8 cellular contexts compared by ENCODE assay signal in the genomic region with DNA sequence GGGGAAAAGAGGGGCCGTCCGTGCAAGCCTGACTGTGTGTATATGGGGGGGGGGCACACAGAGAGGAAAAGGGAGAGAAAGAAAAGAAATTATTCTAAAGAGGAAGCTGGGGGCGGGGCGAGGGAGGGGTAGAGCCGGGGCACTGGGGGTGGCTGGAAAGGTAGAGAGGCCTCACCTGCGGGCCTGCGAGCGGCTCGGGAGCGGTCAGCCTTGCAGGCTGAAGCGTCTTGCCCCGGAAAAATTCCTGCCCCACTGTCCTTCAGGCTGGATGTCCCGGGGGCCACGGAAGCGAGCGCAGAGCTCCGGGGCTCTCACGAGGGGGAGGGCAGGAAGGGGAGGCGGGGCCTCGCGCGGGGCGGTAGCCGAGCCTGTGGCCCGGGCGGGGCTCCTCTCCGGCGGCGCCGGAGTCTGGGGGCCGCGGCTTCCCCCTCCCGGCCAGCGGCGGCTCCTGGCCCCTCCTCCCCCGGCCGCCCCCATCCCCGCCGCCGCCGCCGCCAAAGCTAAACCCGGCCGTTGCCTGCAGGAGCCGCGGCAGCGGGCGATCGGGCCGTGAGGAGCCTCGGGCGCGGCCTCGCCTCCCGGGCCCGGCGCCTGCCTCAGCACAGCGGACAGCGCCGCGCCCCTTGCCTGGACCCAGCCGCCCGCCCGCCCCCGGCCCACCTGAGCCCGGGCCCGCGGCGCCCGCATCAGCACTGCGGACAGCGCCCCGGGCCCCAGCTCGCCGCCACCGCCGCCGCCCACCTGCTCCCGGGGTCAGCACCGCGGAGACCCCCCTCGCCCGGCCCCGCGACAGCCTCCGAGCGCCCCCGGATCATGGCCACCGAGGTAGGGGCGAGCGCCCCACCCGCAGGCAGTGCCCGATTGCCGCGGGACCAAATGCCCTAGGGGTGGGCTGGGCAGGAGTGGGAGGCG. TPM values are rescaled to one million over a fixed set of nuclear protein-coding genes. Genes with fewer than 3 reads are reported as not detected.
A peak's percentile ranks its signal among the peaks of the same experiment; 100 is the strongest.
DNase-seq lines count a peak whose midpoint lies in the region; ATAC-seq and TF ChIP-seq lines count a peak whose summit lies in the region.

A gene (plus strand): TSS at position 353 of the 912 bp plus-strand sequence. CDS start 461 bp downstream, at position 814.

- TF ChIP-seq EP300 in sigmoid colon (IDR thresholded peaks at IDR 0.05) = no peak

- H3K27ac ChIP-seq in DND-41 (ENCODE audit: low read length) (no peak within 1 kb of the TSS), SJCRH30 (no peak within 1 kb of the TSS), sigmoid colon (no peak within 1 kb of the TSS)

- no peaks in the 10 kb centered on the region for H3K36me3 Mint-ChIP-seq in activated naive CD4-positive, alpha-beta T cell treated with anti-CD3 and anti-CD28 coated beads, Interleukin-2, amount 50 U/mL, for 72 hours

- peak; percentile 90 for ATAC-seq in DND-41 (ENCODE audit: insufficient read depth, low read depth)
- ATAC-seq in HG02798 (IDR thresholded peaks at IDR 0.05; ENCODE audit: poor library complexity, unreplicated experiment) = peak; percentile 76
- peak; percentile 59 to 89 for ATAC-seq in activated naive CD4-positive, alpha-beta T cell treated with anti-CD3 and anti-CD28 coated beads, Interleukin-2, amount 50 U/mL, for 72 hours
- peak; percentile 92 for ATAC-seq in left ventricle myocardium superior

- no peak for TF ChIP-seq POLR2A in sigmoid colon (IDR thresholded peaks at IDR 0.05)

- intact Hi-C loops in left ventricle myocardium superior (cut with micrococcal nuclease) = no loop called here
- intact Hi-C loops in sigmoid colon (cut with DNase I) = no loop called here

- H3K9me3 ChIP-seq in DND-41 (ENCODE audit: insufficient read depth, low read length, severe bottlenecking) (no peaks in the 10 kb centered on the region), SJCRH30 (replicated peaks) (no peaks in the 10 kb centered on the region), sigmoid colon (no peaks in the 10 kb centered on the region)

- TF ChIP-seq CTCF in DND-41 (IDR thresholded peaks at IDR 0.05; ENCODE audit: borderline replicate concordance, extremely low read depth, low read length, poor library complexity, severe bottlenecking) (no peak), sigmoid colon (IDR thresholded peaks at IDR 0.05) (no peak)

- H3K27ac Mint-ChIP-seq in activated naive CD4-positive, alpha-beta T cell treated with anti-CD3 and anti-CD28 coated beads, Interleukin-2, amount 50 U/mL, for 72 hours = peak within 1 kb of the TSS in 1 of 2 donors; percentile 81

- no peaks in the 10 kb centered on the region for H3K79me2 ChIP-seq in DND-41 (ENCODE audit: insufficient read depth, low read length)

- H4K20me1 ChIP-seq in DND-41 (ENCODE audit: insufficient read depth, low read length) = peaks cover 20% of the 10 kb centered on the region

- H3K4me3 ChIP-seq in DND-41 (ENCODE audit: low read depth in 1 of 2, low read length in 2 of 2) (peak within 1 kb of the TSS; percentile 9 to 60; a peak in 3 of 4 replicates), SJCRH30 (peak within 1 kb of the TSS; percentile 50), sigmoid colon (peak within 1 kb of the TSS in 3 of 4 donors; percentile 45 to 53 (median 52))

- H2AFZ ChIP-seq in DND-41 (ENCODE audit: low read depth, low read length) = no peak within 1 kb of the TSS; the same call in 1 of the 2 replicates

- H3K9ac ChIP-seq in DND-41 (ENCODE audit: low read depth, low read length) = no peak within 1 kb of the TSS; the same call in 1 of the 2 replicates

- WGBS in sigmoid colon, 2 donors = 1% methylated on average over 96 of the region's 96 CpGs

- H3K27me3 ChIP-seq in DND-41 (ENCODE audit: insufficient read depth, low read length, poor library complexity) (peaks cover 15% of the 10 kb centered on the region), SJCRH30 (no peaks in the 10 kb centered on the region), sigmoid colon (peaks cover 31 to 64% (median 46%) of the 10 kb centered on the region in 3 donors)

- peak within 1 kb of the TSS; percentile 87 for H3K4me2 ChIP-seq in DND-41 (ENCODE audit: insufficient read depth, low read length)

- H3K9me3 Mint-ChIP-seq in activated naive CD4-positive, alpha-beta T cell treated with anti-CD3 and anti-CD28 coated beads, Interleukin-2, amount 50 U/mL, for 72 hours = no peaks in the 10 kb centered on the region

- H3K4me1 ChIP-seq in DND-41 (ENCODE audit: insufficient read depth, low read length) (peaks cover 14% of the 10 kb centered on the region), SJCRH30 (peaks cover 4% of the 10 kb centered on the region; the same call in 1 of the 2 replicates), sigmoid colon (peaks cover 0 to 15% (median 13%) of the 10 kb centered on the region in 4 donors)

- H3K36me3 ChIP-seq in DND-41 (ENCODE audit: insufficient read depth, low read length) (no peaks in the 10 kb centered on the region), SJCRH30 (no peaks in the 10 kb centered on the region), sigmoid colon (no peaks in the 10 kb centered on the region)

- DNase-seq in DND-41 = peak; percentile 63
- peak; percentile 45 to 75 for DNase-seq in SJCRH30
- peak; percentile 52 to 66 for DNase-seq in activated naive CD4-positive, alpha-beta T cell treated with anti-CD3 and anti-CD28 coated beads, Interleukin-2, amount 50 U/mL, for 72 hours (ENCODE audit: low spot score in 2 of 2)
- peak; percentile 58 for DNase-seq in left ventricle myocardium superior
- DNase-seq in sigmoid colon = no peak
- no peak for DNase-seq in hippocampal formation (lab: John Stamatoyannopoulos, UW)
- no peak for DNase-seq in SIG-M5 (lab: John Stamatoyannopoulos, UW)

RNA-seq across cellular contexts. Expression of the gene that starts here (rescaled TPM):
- total RNA-seq in SJCRH30 (2014; rRNA removed; shearing (Covaris generic)) = 0.35 and 0.93 TPM in 2 replicates
- under 1 TPM; 0.41 to 0.88 TPM for total RNA-seq in activated naive CD4-positive, alpha-beta T cell treated with anti-CD3 and anti-CD28 coated beads, Interleukin-2, amount 50 U/mL, for 72 hours
- not detected for total RNA-seq in left ventricle myocardium superior
- under 1 TPM; 0.16 to 0.71 (median 0.41) TPM for total RNA-seq in sigmoid colon
- polyA plus RNA-seq in sigmoid colon = 1 to 10 TPM; 1.0 to 1.4 (median 1.2) TPM

Comparison
In these comparisons a context has a peak if more than half of its experiments do, and no peak if none do; other contexts are left out.
1. Peak in DNase-seq and H3K4me3 ChIP-seq in SJCRH30; RNA of the gene not detected or under 1 TPM.
2. Peak in DNase-seq and ATAC-seq in activated naive CD4-positive, alpha-beta T cell treated with anti-CD3 and anti-CD28 coated beads, Interleukin-2, amount 50 U/mL, for 72 hours; RNA of the gene not detected or under 1 TPM.
3. Peak in DNase-seq and ATAC-seq in left ventricle myocardium superior; RNA of the gene not detected or under 1 TPM.